In genomic region chr16:57283214-57283955, GRCh38 we compare ENCODE assay signal across 11 cellular contexts. TPM values are rescaled to one million over a fixed set of nuclear protein-coding genes. Genes with fewer than 3 reads are reported as not detected.
DNase-seq lines count a peak whose midpoint lies in the region; ATAC-seq, FAIRE-seq and TF ChIP-seq lines count a peak whose summit lies in the region.
"Had no signal": no experiment of that assay in that cellular context is flagged by ENCODE, and none has a peak within 500 bp of the region (broad histone marks: within the 10 kb centered on the region; RNA-seq: fewer than 3 reads in every experiment).

No MANE protein-coding gene starts in this region.

- TF ChIP-seq CTCF in sigmoid colon (IDR thresholded peaks at IDR 0.05), result no peak

- H3K4me1 ChIP-seq in iPS-20b (ENCODE audit: insufficient read depth, low read length), result no peaks in the 10 kb centered on the region
- peaks cover 0 to 14% (median 13%) of the 10 kb centered on the region in 4 donors for H3K4me1 ChIP-seq in sigmoid colon

- TF ChIP-seq EP300 in sigmoid colon (IDR thresholded peaks at IDR 0.05), result no peak

- no peaks in the 10 kb centered on the region for H3K36me3 Mint-ChIP-seq in activated naive CD8-positive, alpha-beta T cell
- H3K36me3 Mint-ChIP-seq: activated naive CD4-positive, alpha-beta T cell treated with anti-CD3 and anti-CD28 coated beads, Interleukin-2, amount 50 U/mL, for 72 hours had no signal

- H3K9ac ChIP-seq in iPS-20b (ENCODE audit: low read depth, low read length), result no peak overlapping the region

- DNase-seq in H7 (peak; percentile 67), sigmoid colon (peak; percentile 53), NCI-H1436 treated with DMSO at 0.1 percent for 48 hours (lab: John Stamatoyannopoulos, UW) (no peak), NCI-H2081 (lab: John Stamatoyannopoulos, UW) (no peak), HTR-8/SVneo (ENCODE audit: insufficient read length, low spot score) (no peak)
- DNase-seq: GOT3 had no signal

- WGBS in sigmoid colon, 2 donors, result 38 to 64% methylated on average over 24 of the region's 24 CpGs

- FAIRE-seq in HTR-8/SVneo (lab: Jason Lieb, UNC), result no peak

- H3K27ac Mint-ChIP-seq in activated naive CD8-positive, alpha-beta T cell, result peak overlapping the region; percentile 50
- H3K27ac Mint-ChIP-seq: activated naive CD4-positive, alpha-beta T cell treated with anti-CD3 and anti-CD28 coated beads, Interleukin-2, amount 50 U/mL, for 72 hours had no signal

- no peaks in the 10 kb centered on the region for H3K36me3 ChIP-seq in H7 (replicated peaks; ENCODE audit: control insufficient read depth, insufficient read depth, low read length)
- H3K36me3 ChIP-seq in iPS-20b (ENCODE audit: insufficient read depth, low read depth, low read length), result no peaks in the 10 kb centered on the region
- H3K36me3 ChIP-seq in sigmoid colon, result no peaks in the 10 kb centered on the region
- H3K36me3 ChIP-seq: SJSA1 had no signal

- H3K27me3 Mint-ChIP-seq in activated naive CD8-positive, alpha-beta T cell, result no peaks in the 10 kb centered on the region

- H3K4me1 Mint-ChIP-seq in activated naive CD8-positive, alpha-beta T cell (ENCODE audit: low read depth), result peaks cover 22% of the 10 kb centered on the region

- H3K9me3 ChIP-seq in iPS-20b (ENCODE audit: insufficient read depth, low read depth, low read length) (no peaks in the 10 kb centered on the region), sigmoid colon (no peaks in the 10 kb centered on the region)
- H3K9me3 ChIP-seq: SJSA1 had no signal

- intact Hi-C loops in sigmoid colon (cut with DNase I), result no loop called here

- peaks cover 30% of the 10 kb centered on the region for H3K27me3 ChIP-seq in H7 (ENCODE audit: control insufficient read depth, insufficient read depth, low read length)
- peaks cover 40% of the 10 kb centered on the region for H3K27me3 ChIP-seq in iPS-20b (ENCODE audit: insufficient read depth, low read length)
- peaks cover 9 to 37% (median 26%) of the 10 kb centered on the region in 3 donors for H3K27me3 ChIP-seq in sigmoid colon
- H3K27me3 ChIP-seq: SJSA1 had no signal

- peak overlapping the region; percentile 78 for H3K4me3 ChIP-seq in H7 (ENCODE audit: insufficient read depth, low read depth, low read length)
- peak overlapping the region; percentile 74; the same call in 1 of the 2 replicates for H3K4me3 ChIP-seq in iPS-20b (ENCODE audit: low read length)
- peak overlapping the region in 1 of 4 donors; percentile 48 for H3K4me3 ChIP-seq in sigmoid colon

- TF ChIP-seq POLR2A in sigmoid colon (IDR thresholded peaks at IDR 0.05), result no peak

- H3K9me3 Mint-ChIP-seq in activated naive CD8-positive, alpha-beta T cell (ENCODE audit: low read depth), result no peaks in the 10 kb centered on the region
- H3K9me3 Mint-ChIP-seq: activated naive CD4-positive, alpha-beta T cell treated with anti-CD3 and anti-CD28 coated beads, Interleukin-2, amount 50 U/mL, for 72 hours had no signal

- H3K27ac ChIP-seq in iPS-20b (ENCODE audit: low read length), result no peak overlapping the region
- no peak overlapping the region for H3K27ac ChIP-seq in sigmoid colon
- H3K27ac ChIP-seq: SJSA1 had no signal

- no peak for ATAC-seq in HG03280 (IDR thresholded peaks at IDR 0.05; ENCODE audit: unreplicated experiment)

- H3K4me3 Mint-ChIP-seq in activated naive CD8-positive, alpha-beta T cell, result peak overlapping the region; percentile 83

RNA-seq across cellular contexts. Expression of gene PLLP, which starts 1.1 kb away (rescaled TPM):
- 1.6 and 3.0 TPM in 2 replicates for total RNA-seq in H7 (2014; rRNA removed; shearing (Covaris generic))
- total RNA-seq in sigmoid colon, result 1 to 10 TPM in 3 of 4 donors, under 1 TPM in 1; 0.99 to 4.7 (median 2.8) TPM
- polyA plus RNA-seq in sigmoid colon, result 10 to 100 TPM in 1 of 3 donors, 1 to 10 TPM in 2; 4.2 to 10.2 (median 8.0) TPM
- total RNA-seq: SJSA1 had no signal

RNA-seq across cellular contexts. Expression of gene ARL2BP, which starts 38.3 kb away (rescaled TPM):
- total RNA-seq in H7 (2014; rRNA removed; shearing (Covaris generic)), result 27.7 and 28.3 TPM in 2 replicates
- 10 to 100 TPM; 64.7 to 85.6 (median 74.4) TPM for total RNA-seq in sigmoid colon
- 10 to 100 TPM; 28.6 to 39.0 (median 36.8) TPM for polyA plus RNA-seq in sigmoid colon

Comparison
In these comparisons a context has a peak if more than half of its experiments do, and no peak if none do; other contexts are left out.
1. DNase-seq: peak in H7 (single experiment) and sigmoid colon (single experiment); none in NCI-H1436 treated with DMSO at 0.1 percent for 48 hours (single experiment), NCI-H2081 (0 of 2) and HTR-8/SVneo (single experiment).